32 cellular contexts compared by ENCODE assay signal in the genomic region with DNA sequence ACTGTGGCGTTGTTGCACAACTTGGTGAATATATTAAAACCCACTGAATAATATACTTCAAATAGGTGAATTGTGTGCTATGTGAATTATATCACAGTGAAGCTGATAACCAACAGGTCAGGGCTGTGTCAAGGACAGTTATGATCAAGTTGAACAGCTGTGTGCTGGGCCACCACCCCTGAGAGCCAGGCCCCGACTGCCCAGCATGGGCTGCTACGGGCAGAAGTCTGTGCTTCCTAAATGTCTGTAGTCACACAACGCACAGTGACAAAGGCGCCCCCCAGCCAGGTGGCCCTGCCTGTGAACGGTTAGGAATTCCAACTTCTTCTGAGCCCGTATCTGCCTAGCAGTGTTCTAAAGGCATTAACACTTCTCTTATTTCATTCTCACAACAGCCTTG. TPM values are rescaled to one million over a fixed set of nuclear protein-coding genes. Genes with fewer than 3 reads are reported as not detected.
DNase-seq lines count a peak whose midpoint lies in the region; TF ChIP-seq lines count a peak whose summit lies in the region.
"Had no signal": no experiment of that assay in that cellular context is flagged by ENCODE, and none has a peak within 500 bp of the region (broad histone marks: within the 10 kb centered on the region; RNA-seq: fewer than 3 reads in every experiment).

No MANE protein-coding gene starts in this region.

- no CpG with 5 or more reads among the region's 7 CpGs for WGBS in H9 (ENCODE audit: extremely low coverage, insufficient read length, low lambda C conversion rate)

- H3K27ac ChIP-seq in H9 (ENCODE audit: insufficient read length, low read depth, low read length): no peak overlapping the region
- H3K27ac ChIP-seq: ascending aorta, esophagus squamous epithelium, KMS-11, lower lobe of right lung, parathyroid adenoma, right atrium auricular region, thyroid gland, vagina had no signal

- H2BK15ac ChIP-seq in H9 (ENCODE audit: low read depth, low read length): no peak overlapping the region

- no peak overlapping the region for H2AFZ ChIP-seq in H9 (ENCODE audit: low read length)
- H2AFZ ChIP-seq: parathyroid adenoma had no signal

- peaks cover 18% of the 10 kb centered on the region for H3K36me3 Mint-ChIP-seq in activated naive CD4-positive, alpha-beta T cell treated with anti-CD3 and anti-CD28 coated beads, Interleukin-2, amount 10 ng/mL, durations not matched to agents 7 days and 5 days
- H3K36me3 Mint-ChIP-seq in H9 (ENCODE audit: insufficient read depth in 1 of 3, low read depth in 3 of 3): peaks cover 34 to 56% (median 42%) of the 10 kb centered on the region in 3 experiments; a peak in 6 of 7 replicates
- H3K36me3 Mint-ChIP-seq in dendritic cell treated with granulocyte-macrophage colony-stimulating factor and Interleukin-4, amounts not matched to agents 40 ng/mL and 50 ng/mL, for 4 days (ENCODE audit: low read depth): peaks cover 62% of the 10 kb centered on the region
- peaks cover 13% of the 10 kb centered on the region for H3K36me3 Mint-ChIP-seq in mesothelial cell of epicardium

- H3K23ac ChIP-seq in H9 (ENCODE audit: insufficient read length, low read depth, low read length): no peak overlapping the region

- no peaks in the 10 kb centered on the region for H3K79me1 ChIP-seq in H9 (ENCODE audit: insufficient read depth, low read depth, low read length, poor library complexity, severe bottlenecking)

- no peak overlapping the region for H3K4me2 ChIP-seq in H9 (ENCODE audit: insufficient read depth, insufficient read length, low read length)
- H3K4me2 ChIP-seq: KMS-11 had no signal

- H3K9ac ChIP-seq in H9 (ENCODE audit: extremely low read depth, insufficient read length, low read length): no peak overlapping the region
- H3K9ac ChIP-seq: KMS-11, parathyroid adenoma had no signal

- H3K4me1 ChIP-seq in H9 (ENCODE audit: insufficient read depth, low read length): no peaks in the 10 kb centered on the region; the same call in 1 of the 2 replicates
- H3K4me1 ChIP-seq: ascending aorta, lower lobe of right lung, parathyroid adenoma, right atrium auricular region, thyroid gland, vagina had no signal

- TF ChIP-seq CTCF in H9 (conservative IDR thresholded peaks at IDR 0.05) (no peak), mesothelial cell of epicardium (IDR thresholded peaks at IDR 0.05; ENCODE audit: unreplicated experiment) (no peak)

- no peak overlapping the region for H3K4me3 Mint-ChIP-seq in activated naive CD4-positive, alpha-beta T cell treated with anti-CD3 and anti-CD28 coated beads, Interleukin-2, amount 10 ng/mL, durations not matched to agents 7 days and 5 days
- H3K4me3 Mint-ChIP-seq in H9 (no peak overlapping the region), mesothelial cell of epicardium (no peak overlapping the region)
- H3K4me3 Mint-ChIP-seq in dendritic cell treated with granulocyte-macrophage colony-stimulating factor and Interleukin-4, amounts not matched to agents 40 ng/mL and 50 ng/mL, for 4 days: no peak overlapping the region
- H3K4me3 Mint-ChIP-seq: activated CD4-positive, alpha-beta memory T cell treated with anti-CD3 and anti-CD28 coated beads, Interleukin-2, amount 10 ng/mL, durations not matched to agents 7 days and 5 days; activated naive CD8-positive, alpha-beta T cell treated with anti-CD3 and anti-CD28 coated beads, Interleukin-2, amount 10 ng/mL, durations not matched to agents 7 days and 5 days; activated T-helper 17 cell treated with anti-CD3 and anti-CD28 coated beads, Interleukin-2, amount 50 U/mL, for 72 hours; CD4-positive, alpha-beta memory T cell; nephron; stimulated activated naive CD8-positive, alpha-beta T cell treated with anti-CD3 and anti-CD28 coated beads, Interleukin-15, Interleukin-2, amounts not matched to agents 100 ng/mL and 50 ng/mL, for 24 hours had no signal

- H3K9me3 ChIP-seq in H9 (ENCODE audit: control insufficient read depth, low read depth, low read length): no peaks in the 10 kb centered on the region
- H3K9me3 ChIP-seq: ascending aorta, esophagus squamous epithelium, lower lobe of right lung, MG63, mucosa of descending colon, right atrium auricular region, thyroid gland, vagina had no signal

- H2BK20ac ChIP-seq in H9 (ENCODE audit: low read depth, low read length, poor library complexity, severe bottlenecking): no peak overlapping the region

- no peaks in the 10 kb centered on the region for H3K9me3 Mint-ChIP-seq in activated naive CD4-positive, alpha-beta T cell treated with anti-CD3 and anti-CD28 coated beads, Interleukin-2, amount 10 ng/mL, durations not matched to agents 7 days and 5 days
- H3K9me3 Mint-ChIP-seq in H9 (no peaks in the 10 kb centered on the region), mesothelial cell of epicardium (no peaks in the 10 kb centered on the region)
- no peaks in the 10 kb centered on the region for H3K9me3 Mint-ChIP-seq in dendritic cell treated with granulocyte-macrophage colony-stimulating factor and Interleukin-4, amounts not matched to agents 40 ng/mL and 50 ng/mL, for 4 days
- H3K9me3 Mint-ChIP-seq: activated CD4-positive, alpha-beta memory T cell treated with anti-CD3 and anti-CD28 coated beads, Interleukin-2, amount 10 ng/mL, durations not matched to agents 7 days and 5 days; activated naive CD8-positive, alpha-beta T cell treated with anti-CD3 and anti-CD28 coated beads, Interleukin-2, amount 10 ng/mL, durations not matched to agents 7 days and 5 days; activated T-helper 17 cell treated with anti-CD3 and anti-CD28 coated beads, Interleukin-2, amount 50 U/mL, for 72 hours; CD4-positive, alpha-beta memory T cell; nephron; stimulated activated naive CD8-positive, alpha-beta T cell treated with anti-CD3 and anti-CD28 coated beads, Interleukin-15, Interleukin-2, amounts not matched to agents 100 ng/mL and 50 ng/mL, for 24 hours had no signal

- H3K27me3 ChIP-seq in H9 (ENCODE audit: insufficient read depth, low read length): no peaks in the 10 kb centered on the region
- H3K27me3 ChIP-seq: ascending aorta, esophagus squamous epithelium, MG63, right atrium auricular region, thyroid gland, vagina had no signal

- no peak overlapping the region for H4K5ac ChIP-seq in H9 (ENCODE audit: insufficient read length, low read depth, low read length)

- H3T11ph ChIP-seq in H9 (ENCODE audit: low read length): no peak overlapping the region

- peak overlapping the region; percentile 19 for H3K27ac Mint-ChIP-seq in activated naive CD4-positive, alpha-beta T cell treated with anti-CD3 and anti-CD28 coated beads, Interleukin-2, amount 10 ng/mL, durations not matched to agents 7 days and 5 days
- H3K27ac Mint-ChIP-seq in H9 (peak overlapping the region in 2 of 3 experiments; percentile 2 to 45; a peak in 2 of 7 replicates), mesothelial cell of epicardium (no peak overlapping the region)
- peak overlapping the region; percentile 19 for H3K27ac Mint-ChIP-seq in dendritic cell treated with granulocyte-macrophage colony-stimulating factor and Interleukin-4, amounts not matched to agents 40 ng/mL and 50 ng/mL, for 4 days
- H3K27ac Mint-ChIP-seq: activated CD4-positive, alpha-beta memory T cell treated with anti-CD3 and anti-CD28 coated beads, Interleukin-2, amount 10 ng/mL, durations not matched to agents 7 days and 5 days; activated T-helper 17 cell treated with anti-CD3 and anti-CD28 coated beads, Interleukin-2, amount 50 U/mL, for 72 hours; nephron; stimulated activated naive CD8-positive, alpha-beta T cell treated with anti-CD3 and anti-CD28 coated beads, Interleukin-15, Interleukin-2, amounts not matched to agents 100 ng/mL and 50 ng/mL, for 24 hours had no signal

- CTCF ChIA-PET in activated naive CD4-positive, alpha-beta T cell treated with anti-CD3 and anti-CD28 coated beads, Interleukin-2, amount 10 ng/mL, durations not matched to agents 7 days and 5 days (lab: Charles Lee): interaction anchor here (1.2 kb wide), 1 partner anchor 123 kb away, joined by 4 read pairs; no protein-coding TSS in a partner anchor

- H4K20me1 ChIP-seq in H9 (ENCODE audit: control insufficient read depth, insufficient read depth, insufficient read length): no peaks in the 10 kb centered on the region

- H2BK5ac ChIP-seq in H9 (ENCODE audit: insufficient read length, low read length): no peak overlapping the region

- H3K4ac ChIP-seq in H9 (ENCODE audit: low read depth, low read length): no peak overlapping the region

- H3K14ac ChIP-seq in H9 (ENCODE audit: insufficient read depth, low read length): no peak overlapping the region

- H3K4me1 Mint-ChIP-seq in activated naive CD4-positive, alpha-beta T cell treated with anti-CD3 and anti-CD28 coated beads, Interleukin-2, amount 10 ng/mL, durations not matched to agents 7 days and 5 days: peaks cover 4% of the 10 kb centered on the region
- H3K4me1 Mint-ChIP-seq in H9 (peaks cover 0 to 1% of the 10 kb centered on the region in 2 experiments; a peak in 3 of 4 replicates), mesothelial cell of epicardium (no peaks in the 10 kb centered on the region)
- peaks cover 22% of the 10 kb centered on the region for H3K4me1 Mint-ChIP-seq in dendritic cell treated with granulocyte-macrophage colony-stimulating factor and Interleukin-4, amounts not matched to agents 40 ng/mL and 50 ng/mL, for 4 days (ENCODE audit: low read depth)
- H3K4me1 Mint-ChIP-seq: nephron had no signal

- no peak overlapping the region for H2BK120ac ChIP-seq in H9 (ENCODE audit: low read depth, low read length, poor library complexity, severe bottlenecking)

- H3K79me2 ChIP-seq in H9 (ENCODE audit: insufficient read depth, low read length): no peaks in the 10 kb centered on the region
- H3K79me2 ChIP-seq: parathyroid adenoma had no signal

- no peak overlapping the region for H3K56ac ChIP-seq in H9 (ENCODE audit: insufficient read length, low read depth, low read length)

- no peak overlapping the region for H2BK12ac ChIP-seq in H9 (ENCODE audit: insufficient read length, low read depth, low read length)

- no peak overlapping the region for H2AK5ac ChIP-seq in H9 (ENCODE audit: insufficient read length, low read length)

- H3K23me2 ChIP-seq in H9 (ENCODE audit: insufficient read length, low read depth, low read length, poor library complexity, severe bottlenecking): no peaks in the 10 kb centered on the region

- peaks cover 5% of the 10 kb centered on the region for H3K27me3 Mint-ChIP-seq in activated naive CD4-positive, alpha-beta T cell treated with anti-CD3 and anti-CD28 coated beads, Interleukin-2, amount 10 ng/mL, durations not matched to agents 7 days and 5 days
- H3K27me3 Mint-ChIP-seq in H9 (ENCODE audit: low read depth) (peaks cover 4% of the 10 kb centered on the region), mesothelial cell of epicardium (ENCODE audit: low read depth) (peaks cover 2% of the 10 kb centered on the region)
- H3K27me3 Mint-ChIP-seq in dendritic cell treated with granulocyte-macrophage colony-stimulating factor and Interleukin-4, amounts not matched to agents 40 ng/mL and 50 ng/mL, for 4 days: no peaks in the 10 kb centered on the region
- H3K27me3 Mint-ChIP-seq: activated CD4-positive, alpha-beta memory T cell treated with anti-CD3 and anti-CD28 coated beads, Interleukin-2, amount 10 ng/mL, durations not matched to agents 7 days and 5 days; activated naive CD8-positive, alpha-beta T cell treated with anti-CD3 and anti-CD28 coated beads, Interleukin-2, amount 10 ng/mL, durations not matched to agents 7 days and 5 days; activated T-helper 17 cell treated with anti-CD3 and anti-CD28 coated beads, Interleukin-2, amount 50 U/mL, for 72 hours; CD4-positive, alpha-beta memory T cell; stimulated activated naive CD8-positive, alpha-beta T cell treated with anti-CD3 and anti-CD28 coated beads, Interleukin-15, Interleukin-2, amounts not matched to agents 100 ng/mL and 50 ng/mL, for 24 hours had no signal

- no peak overlapping the region for H4K91ac ChIP-seq in H9 (ENCODE audit: insufficient read length, low read depth, low read length)

- intact Hi-C loops in dendritic cell treated with granulocyte-macrophage colony-stimulating factor and Interleukin-4, amounts not matched to agents 40 ng/mL and 50 ng/mL, for 4 days (cut with micrococcal nuclease): no loop called here
- intact Hi-C loops in posterior vena cava (cut with DNase I): no loop called here

- no peak overlapping the region for H4K8ac ChIP-seq in H9 (replicated peaks; ENCODE audit: insufficient read length, low read depth, low read length)

- DNase-seq in activated naive CD4-positive, alpha-beta T cell treated with anti-CD3 and anti-CD28 coated beads, Interleukin-2, amount 10 ng/mL, durations not matched to agents 7 days and 5 days: no peak
- no peak for DNase-seq in activated naive CD4-positive, alpha-beta T cell treated with anti-CD3 and anti-CD28 coated beads, Interleukin-2, amount 50 U/mL, for 16 hours
- no peak for DNase-seq in H9
- peak; percentile 73 for DNase-seq in posterior vena cava (ENCODE audit: low spot score)
- no peak for DNase-seq in mesothelial cell of epicardium (ENCODE audit: low spot score in 2 of 2, unreplicated experiment in 2 of 2)
- no peak for DNase-seq in NOMO-1 (lab: John Stamatoyannopoulos, UW; ENCODE audit: unreplicated experiment in 2 of 2)
- DNase-seq in RKO (ENCODE audit: low spot score): no peak
- DNase-seq: activated CD4-positive, alpha-beta memory T cell treated with anti-CD3 and anti-CD28 coated beads, Interleukin-2, amount 10 ng/mL, durations not matched to agents 7 days and 5 days; activated CD8-positive, alpha-beta memory T cell treated with anti-CD3 and anti-CD28 coated beads, Interleukin-2, amount 50 U/mL, for 4 hours; activated naive CD8-positive, alpha-beta T cell treated with anti-CD3 and anti-CD28 coated beads, Interleukin-2, amount 10 ng/mL, durations not matched to agents 7 days and 5 days; CD4-positive, alpha-beta memory T cell; central memory CD4-positive, alpha-beta T cell; esophagus squamous epithelium; foreskin melanocyte; MG63; NCI-H1930; NCI-H524; SHP77 treated with DMSO at 0.1 percent for 48 hours; stimulated activated CD4-positive, alpha-beta T cell treated with anti-CD3 and anti-CD28 coated beads, Interleukin-2, amount 100 ng/mL, for 24 hours; T-helper 2 cell; thyroid gland had no signal

- H3K18ac ChIP-seq in H9 (ENCODE audit: insufficient read length, low read depth, low read length): no peak overlapping the region

RNA-seq across cellular contexts. Expression of gene TKT, which starts 32.8 kb away (rescaled TPM):
- total RNA-seq in H9 (2021): 650 and 676 TPM in 2 replicates
- total RNA-seq in posterior vena cava: 100 to 1,000 TPM; 123 to 125 TPM
- 181 to 185 TPM (median 181 TPM) in 3 replicates for total RNA-seq in mesothelial cell of epicardium
